In the genomic region with DNA sequence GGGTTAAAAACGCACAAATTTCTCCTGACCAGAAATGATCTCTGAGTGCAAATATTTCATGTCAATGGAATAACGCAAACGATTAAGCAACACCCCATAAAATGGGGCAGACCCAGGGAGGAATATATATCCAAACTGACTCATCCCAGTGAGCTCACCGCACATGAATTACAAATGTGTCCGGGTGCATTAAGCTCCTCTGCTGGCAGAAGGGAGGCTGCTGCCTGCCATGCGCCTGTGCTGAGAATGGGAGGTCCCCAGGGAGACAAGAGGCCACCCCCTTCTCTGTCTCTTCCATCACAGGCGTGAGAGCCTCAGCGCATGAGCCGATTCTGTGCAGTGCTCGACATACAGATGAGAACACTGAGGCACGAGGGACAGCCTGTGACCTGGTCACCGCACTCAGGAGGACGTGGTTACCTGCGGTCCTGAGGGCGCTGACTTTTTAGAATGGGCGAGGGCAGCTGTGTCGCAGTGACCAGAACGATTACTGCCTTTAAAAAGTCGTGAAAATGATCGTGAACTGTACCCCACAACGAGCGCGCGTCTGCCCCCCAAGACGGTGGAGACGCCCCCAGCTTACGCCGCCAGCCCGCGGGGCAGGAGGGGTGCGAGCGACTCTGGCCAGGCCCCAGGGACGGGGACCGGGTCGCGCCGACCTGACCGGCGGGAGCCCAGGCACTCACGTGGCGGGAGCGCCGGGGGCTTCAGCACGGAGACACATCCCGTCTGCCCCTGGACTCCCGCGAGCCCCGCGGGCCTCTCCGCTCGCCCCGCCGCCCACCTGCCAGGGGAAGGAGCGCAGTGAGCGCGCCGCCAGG, we compare ENCODE assay signal across 8 cellular contexts.
DNase-seq lines count a peak whose midpoint lies in the region; ATAC-seq and TF ChIP-seq lines count a peak whose summit lies in the region.
"Not testable (repeated sequence)": the region's sequence is repeated elsewhere in the genome, so short reads cannot be mapped to it uniquely, and the experiment has no call there.

No MANE protein-coding gene starts in this region.

- not testable (repeated sequence) for H3K4me1 ChIP-seq in CD8-positive, alpha-beta memory T cell (ENCODE audit: insufficient read depth, low read length)

- peaks cover 10 to 12% (median 12%) of the 10 kb centered on the region in 3 donors for H3K4me1 Mint-ChIP-seq in CD8-positive, alpha-beta memory T cell
- H3K4me1 Mint-ChIP-seq in T-helper 17 cell: not testable (repeated sequence)
- peaks cover 11% of the 10 kb centered on the region for H3K4me1 Mint-ChIP-seq in activated naive CD8-positive, alpha-beta T cell treated with anti-CD3 and anti-CD28 coated beads, Interleukin-2, amount 10 ng/mL, durations not matched to agents 7 days and 5 days
- peaks cover 3 to 10% of the 10 kb centered on the region in 2 donors for H3K4me1 Mint-ChIP-seq in natural killer cell treated with Interleukin-12 subunit alpha and Interleukin-12 subunit beta and Interleukin-15 and Interleukin-18, amount 100 ng/mL, for 72 hours (ENCODE audit: low read depth in 2 of 2)

- H3K9me3 Mint-ChIP-seq in CD8-positive, alpha-beta memory T cell; activated naive CD8-positive, alpha-beta T cell treated with anti-CD3 and anti-CD28 coated beads, Interleukin-2, amount 10 ng/mL, durations not matched to agents 7 days and 5 days; natural killer cell treated with Interleukin-12 subunit alpha and Interleukin-12 subunit beta and Interleukin-15 and Interleukin-18, amount 100 ng/mL, for 72 hours: not testable (repeated sequence)

- H3K36me3 ChIP-seq in CD8-positive, alpha-beta memory T cell (ENCODE audit: insufficient read depth, low read length): not testable (repeated sequence)

- peak overlapping the region; percentile 88 to 99 (median 95) for H3K4me3 Mint-ChIP-seq in CD8-positive, alpha-beta memory T cell
- peak overlapping the region; percentile 93 for H3K4me3 Mint-ChIP-seq in T-helper 17 cell
- peak overlapping the region; percentile 86 for H3K4me3 Mint-ChIP-seq in activated naive CD8-positive, alpha-beta T cell treated with anti-CD3 and anti-CD28 coated beads, Interleukin-2, amount 10 ng/mL, durations not matched to agents 7 days and 5 days
- peak overlapping the region; percentile 89 for H3K4me3 Mint-ChIP-seq in natural killer cell treated with Interleukin-12 subunit alpha and Interleukin-12 subunit beta and Interleukin-15 and Interleukin-18, amount 100 ng/mL, for 72 hours

- not testable (repeated sequence) for ATAC-seq in T-helper 17 cell; activated naive CD8-positive, alpha-beta T cell treated with anti-CD3 and anti-CD28 coated beads, Interleukin-2, amount 10 ng/mL, durations not matched to agents 7 days and 5 days (ENCODE audit: low read depth); natural killer cell treated with Interleukin-12 subunit alpha and Interleukin-12 subunit beta and Interleukin-15 and Interleukin-18, amount 100 ng/mL, for 72 hours

- H3K27ac ChIP-seq in CD8-positive, alpha-beta memory T cell (ENCODE audit: low read depth, low read length): peak overlapping the region; percentile 63

- H3K36me3 Mint-ChIP-seq in CD8-positive, alpha-beta memory T cell; T-helper 17 cell (ENCODE audit: low read depth); activated naive CD8-positive, alpha-beta T cell treated with anti-CD3 and anti-CD28 coated beads, Interleukin-2, amount 10 ng/mL, durations not matched to agents 7 days and 5 days; natural killer cell treated with Interleukin-12 subunit alpha and Interleukin-12 subunit beta and Interleukin-15 and Interleukin-18, amount 100 ng/mL, for 72 hours: not testable (repeated sequence)

- CTCF ChIA-PET in CD8-positive, alpha-beta memory T cell (lab: Charles Lee): not testable (repeated sequence)
- CTCF ChIA-PET in HEK293T (lab: Yijun Ruan, JAX): interaction anchor here (0.7 kb wide), 1 partner anchor 1271 kb away, joined by 3 read pairs; no protein-coding TSS in a partner anchor

- peak overlapping the region; percentile 87 to 99 (median 97) for H3K27ac Mint-ChIP-seq in CD8-positive, alpha-beta memory T cell
- H3K27ac Mint-ChIP-seq in T-helper 17 cell: peak overlapping the region; percentile 69
- peak overlapping the region; percentile 88 for H3K27ac Mint-ChIP-seq in activated naive CD8-positive, alpha-beta T cell treated with anti-CD3 and anti-CD28 coated beads, Interleukin-2, amount 10 ng/mL, durations not matched to agents 7 days and 5 days
- H3K27ac Mint-ChIP-seq in natural killer cell treated with Interleukin-12 subunit alpha and Interleukin-12 subunit beta and Interleukin-15 and Interleukin-18, amount 100 ng/mL, for 72 hours: peak overlapping the region; percentile 67 to 79

- not testable (repeated sequence) for H3K27me3 Mint-ChIP-seq in CD8-positive, alpha-beta memory T cell; T-helper 17 cell; activated naive CD8-positive, alpha-beta T cell treated with anti-CD3 and anti-CD28 coated beads, Interleukin-2, amount 10 ng/mL, durations not matched to agents 7 days and 5 days; natural killer cell treated with Interleukin-12 subunit alpha and Interleukin-12 subunit beta and Interleukin-15 and Interleukin-18, amount 100 ng/mL, for 72 hours

- H3K27me3 ChIP-seq in CD8-positive, alpha-beta memory T cell (ENCODE audit: insufficient read depth, low read length, poor library complexity, severe bottlenecking): not testable (repeated sequence)

- peak overlapping the region; percentile 58 for H3K4me3 ChIP-seq in CD8-positive, alpha-beta memory T cell (ENCODE audit: low read length)

- POLR2A ChIA-PET in CD8-positive, alpha-beta memory T cell (lab: Charles Lee); HEK293T (lab: Yijun Ruan, JAX); activated naive CD8-positive, alpha-beta T cell treated with anti-CD3 and anti-CD28 coated beads, Interleukin-2, amount 10 ng/mL, durations not matched to agents 7 days and 5 days (lab: Charles Lee): not testable (repeated sequence)

- H3K9me3 ChIP-seq in CD8-positive, alpha-beta memory T cell (ENCODE audit: low read length); T-helper 17 cell (ENCODE audit: control insufficient read depth, low read length, poor library complexity, severe bottlenecking): not testable (repeated sequence)

- DNase-seq in CD8-positive, alpha-beta memory T cell: peak; percentile 40 to 82 (median 51)
- peak; percentile 41 for DNase-seq in HEK293T (ENCODE audit: extremely low spot score)
- peak; percentile 55 for DNase-seq in NCI-H1694 treated with DMSO at 0.1 percent for 48 hours (lab: John Stamatoyannopoulos, UW)
- peak; percentile 28 to 47 (median 40) for DNase-seq in T-helper 17 cell
- DNase-seq in activated naive CD8-positive, alpha-beta T cell treated with anti-CD3 and anti-CD28 coated beads, Interleukin-2, amount 10 ng/mL, durations not matched to agents 7 days and 5 days: peak; percentile 56
- peak; percentile 63 for DNase-seq in foreskin melanocyte
- not testable (repeated sequence) for DNase-seq in natural killer cell treated with Interleukin-12 subunit alpha and Interleukin-12 subunit beta and Interleukin-15 and Interleukin-18, amount 100 ng/mL, for 72 hours (ENCODE audit: low spot score)
- DNase-seq in stimulated activated CD8-positive, alpha-beta memory T cell treated with anti-CD3 and anti-CD28 coated beads, Interleukin-4, amount 100 ng/mL, for 24 hours (ENCODE audit: low read depth): peak; percentile 58

TF ChIP-seq in HEK293T, 16 proteins besides CTCF, POLR2A, EP300 and RAD21:
- TF ChIP-seq L3MBTL2 (conservative IDR thresholded peaks at IDR 0.05): peak; percentile 43; the same call in 1 of the 2 replicates
